ENCODE assay signal across 1 cellular context in genomic region chr3:158801696-158802398, GRCh38.
TF ChIP-seq lines count a peak whose summit lies in the region.

Gene MFSD1 (plus strand): TSS chr3:158802054. CDS start chr3:158802153, 99 bp downstream.

TF ChIP-seq in HepG2, 621 proteins besides CTCF, POLR2A, EP300 and RAD21 (continued from another document and continues in another):
- TF ChIP-seq ZNF710 (CRISPR knock-in tag; IDR thresholded peaks at IDR 0.05; ENCODE audit: borderline replicate concordance) (peak; percentile 50; the same call in 1 of the 2 replicates), CBX2 (IDR thresholded peaks at IDR 0.05; ENCODE audit: low read depth, low read length) (no peak), CBX2 (CRISPR knock-in tag; IDR thresholded peaks at IDR 0.05; ENCODE audit: low read depth) (no peak), ZNF629 (CRISPR knock-in tag; conservative IDR thresholded peaks at IDR 0.05) (no peak; the same call in 1 of the 2 replicates), ZMYM2 (CRISPR knock-in tag; IDR thresholded peaks at IDR 0.05) (no peak; the same call in 1 of the 2 replicates), KIAA2018 (CRISPR knock-in tag; IDR thresholded peaks at IDR 0.05; ENCODE audit: borderline replicate concordance) (no peak), ZNF678 (CRISPR knock-in tag; IDR thresholded peaks at IDR 0.05) (no peak), ZNF225 (CRISPR knock-in tag; IDR thresholded peaks at IDR 0.05) (no peak), MXD1 (CRISPR knock-in tag; IDR thresholded peaks at IDR 0.05) (peak; percentile 94), ZNF253 (CRISPR knock-in tag; IDR thresholded peaks at IDR 0.05; ENCODE audit: borderline replicate concordance) (peak; percentile 82; the same call in 1 of the 2 replicates), ZFP41 (CRISPR knock-in tag; IDR thresholded peaks at IDR 0.05; ENCODE audit: borderline replicate concordance) (0 out of 2 replicates have a peak, but pooled peaks have one; percentile 29), IKZF1 (IDR thresholded peaks at IDR 0.05) (no peak), ZNF547 (CRISPR knock-in tag; IDR thresholded peaks at IDR 0.05) (peak; percentile 90), PHF20 (CRISPR knock-in tag; IDR thresholded peaks at IDR 0.05) (peak; percentile 98), THAP8 (CRISPR knock-in tag; IDR thresholded peaks at IDR 0.05; ENCODE audit: borderline replicate concordance) (no peak), MXI1 (IDR thresholded peaks at IDR 0.05; ENCODE audit: borderline replicate concordance, low read depth, low read length) (peak; percentile 92; the same call in 2 of the 3 replicates), ZUFSP (CRISPR knock-in tag; IDR thresholded peaks at IDR 0.05; ENCODE audit: borderline replicate concordance) (no peak), HOXA5 (CRISPR knock-in tag; IDR thresholded peaks at IDR 0.05) (no peak), ZNF10 (CRISPR knock-in tag; IDR thresholded peaks at IDR 0.05; ENCODE audit: borderline replicate concordance, low read depth) (no peak), ZNF180 (CRISPR knock-in tag; IDR thresholded peaks at IDR 0.05; ENCODE audit: borderline replicate concordance, low read depth) (no peak), NRL (CRISPR knock-in tag; IDR thresholded peaks at IDR 0.05; ENCODE audit: borderline replicate concordance) (peak; percentile 67; the same call in 1 of the 2 replicates), E2F1 (CRISPR knock-in tag; IDR thresholded peaks at IDR 0.05) (no peak; the same call in none of the 2 replicates), HCFC1 (IDR thresholded peaks at IDR 0.05; ENCODE audit: low read depth, low read length) (no peak), SOX5 (CRISPR knock-in tag; IDR thresholded peaks at IDR 0.05; ENCODE audit: borderline replicate concordance) (peak; percentile 57; the same call in 1 of the 2 replicates), TCF7L2 (IDR thresholded peaks at IDR 0.05; ENCODE audit: low read depth, low read length) (no peak), POLR2AphosphoS5 (IDR thresholded peaks at IDR 0.05; ENCODE audit: low read depth, low read length) (peak; percentile 64), HNRNPL (IDR thresholded peaks at IDR 0.05; ENCODE audit: low read depth, low read length) (peak; percentile 50; the same call in 1 of the 2 replicates), EEA1 (CRISPR knock-in tag; IDR thresholded peaks at IDR 0.05; ENCODE audit: borderline replicate concordance) (no peak), BATF2 (CRISPR knock-in tag; IDR thresholded peaks at IDR 0.05) (no peak), TERF1 (CRISPR knock-in tag; IDR thresholded peaks at IDR 0.05) (no peak), MYNN (CRISPR knock-in tag; IDR thresholded peaks at IDR 0.05; ENCODE audit: low read depth) (no peak), NFE2L1 (CRISPR knock-in tag; IDR thresholded peaks at IDR 0.05; ENCODE audit: borderline replicate concordance) (no peak), ZSCAN5A (CRISPR knock-in tag; IDR thresholded peaks at IDR 0.05; ENCODE audit: borderline replicate concordance) (peak; percentile 71; the same call in 1 of the 2 replicates), NCOR1 (IDR thresholded peaks at IDR 0.05; ENCODE audit: borderline replicate concordance, low read length) (no peak), RFX3 (CRISPR knock-in tag; IDR thresholded peaks at IDR 0.05) (no peak), ZMAT5 (CRISPR knock-in tag; IDR thresholded peaks at IDR 0.05; ENCODE audit: borderline replicate concordance, low read depth) (no peak), ZFAT (CRISPR knock-in tag; conservative IDR thresholded peaks at IDR 0.05) (no peak; the same call in 1 of the 2 replicates), PAF1 (CRISPR knock-in tag; IDR thresholded peaks at IDR 0.05) (no peak), ZNF383 (CRISPR knock-in tag; IDR thresholded peaks at IDR 0.05; ENCODE audit: borderline replicate concordance) (no peak)
